21 cellular contexts compared by ENCODE assay signal in the genomic region with DNA sequence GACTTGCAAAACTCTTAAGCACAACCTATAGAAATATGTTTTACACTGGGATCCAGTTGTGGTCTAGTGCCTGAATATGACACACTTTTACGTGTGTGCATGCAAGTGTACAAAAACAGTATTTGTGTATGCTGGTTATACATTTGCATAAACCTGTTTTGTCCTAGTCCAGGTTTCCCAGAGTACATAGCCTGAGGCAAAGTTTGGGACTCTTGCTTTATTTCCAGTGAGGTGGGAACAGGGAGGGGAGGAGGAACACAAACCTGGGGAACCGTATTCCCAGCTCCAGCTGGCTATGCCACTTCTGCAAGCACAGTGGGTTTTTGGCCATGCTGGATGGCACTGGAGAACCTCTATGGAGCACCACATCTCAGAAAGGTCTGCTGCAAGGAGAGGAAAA.
DNase-seq lines count a peak whose midpoint lies in the region; ATAC-seq and TF ChIP-seq lines count a peak whose summit lies in the region.
"Had no signal": no experiment of that assay in that cellular context is flagged by ENCODE, and none has a peak within 500 bp of the region (broad histone marks: within the 10 kb centered on the region; RNA-seq: fewer than 3 reads in every experiment).

No MANE protein-coding gene starts in this region.

- peak; percentile 10 for DNase-seq in activated CD8-positive, alpha-beta memory T cell treated with anti-CD3 and anti-CD28 coated beads, Interleukin-2, amount 50 U/mL, for 48 hours
- no peak for DNase-seq in activated CD8-positive, alpha-beta memory T cell treated with anti-CD3 and anti-CD28 coated beads, Interleukin-2, amount 50 U/mL, for 4 hours
- DNase-seq in NCI-H69 (lab: John Stamatoyannopoulos, UW), result peak; percentile 43
- peak; percentile 14 for DNase-seq in left lobe of liver (ENCODE audit: low spot score)
- no peak for DNase-seq in NCI-H2081 (lab: John Stamatoyannopoulos, UW)
- DNase-seq in lower lobe of right lung, result no peak
- DNase-seq in hepatic stellate cell (ENCODE audit: low spot score), result no peak
- DNase-seq: Calu3; CD8-positive, alpha-beta memory T cell; DMS153; GM23248; HFFc6; Kasumi-1; NCI-H1417 treated with DMSO at 0.1 percent for 48 hours; NCI-H1930; NCI-H774; NK-92 treated with Interleukin-12 subunit alpha and Interleukin-12 subunit beta, amount 100 ng/mL, for 24 hours; SHP77 treated with DMSO at 0.1 percent for 48 hours; SK-N-SH had no signal

- no peak overlapping the region for H3K27ac ChIP-seq in lower lobe of right lung
- H3K27ac ChIP-seq: C4-2B, GM23248, RWPE1 had no signal

- no peak overlapping the region for H3K4me3 ChIP-seq in lower lobe of right lung
- H3K4me3 ChIP-seq: GM23248 had no signal

- H3K27me3 ChIP-seq in lower lobe of right lung (ENCODE audit: low read depth), result no peaks in the 10 kb centered on the region

- ATAC-seq in left lobe of liver (no peak), lower lobe of right lung (no peak)

- no peaks in the 10 kb centered on the region for H3K4me1 ChIP-seq in lower lobe of right lung

- intact Hi-C loops in lower lobe of right lung (cut with DNase I), result no loop called here

- no peak for TF ChIP-seq CTCF in lower lobe of right lung (IDR thresholded peaks at IDR 0.05)

- no peaks in the 10 kb centered on the region for H3K36me3 ChIP-seq in lower lobe of right lung

- no peaks in the 10 kb centered on the region for H3K9me3 ChIP-seq in lower lobe of right lung
- H3K9me3 ChIP-seq: SK-N-SH had no signal

Comparison
In these comparisons a context has a peak if more than half of its experiments do, and no peak if none do; other contexts are left out.
1. DNase-seq: peak in activated CD8-positive, alpha-beta memory T cell treated with anti-CD3 and anti-CD28 coated beads, Interleukin-2, amount 50 U/mL, for 48 hours (single experiment), NCI-H69 (single experiment) and left lobe of liver (single experiment); none in activated CD8-positive, alpha-beta memory T cell treated with anti-CD3 and anti-CD28 coated beads, Interleukin-2, amount 50 U/mL, for 4 hours (single experiment), NCI-H2081 (0 of 2), lower lobe of right lung (single experiment) and hepatic stellate cell (single experiment).